ENCODE assay signal across 3 cellular contexts in genomic region chr7:45470031-45470430, GRCh38.
"Had no signal": no experiment of that assay in that cellular context is flagged by ENCODE, and none has a peak within 500 bp of the region (broad histone marks: within the 10 kb centered on the region; RNA-seq: fewer than 3 reads in every experiment).

No MANE protein-coding gene starts in this region.

- DNase-seq: GDM1, GF-D8 had no signal

- ATAC-seq: GM12878 had no signal

- H3K4me3 ChIP-seq: GM12878 had no signal
